32 cellular contexts compared by ENCODE assay signal in the genomic region with DNA sequence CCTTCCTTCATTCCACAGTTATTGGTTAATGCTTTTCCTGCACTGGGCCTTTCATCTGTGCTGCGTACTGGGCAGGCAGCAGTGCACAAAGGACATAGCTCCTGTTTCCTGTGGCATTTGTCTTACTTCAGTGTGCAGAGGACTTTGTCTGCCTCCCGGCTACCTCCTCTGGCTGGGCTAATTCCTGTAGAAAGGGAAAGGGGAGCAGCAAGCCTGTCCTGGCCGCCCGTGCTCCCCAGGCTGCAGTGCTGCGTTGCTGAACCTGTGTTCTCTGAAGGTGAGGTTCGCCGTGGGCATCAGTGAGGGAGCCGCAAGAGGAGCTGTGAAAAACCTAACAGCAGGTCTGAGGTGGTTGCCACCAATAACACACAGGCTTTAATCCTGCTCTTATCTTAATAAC.
"Had no signal": no experiment of that assay in that cellular context is flagged by ENCODE, and none has a peak within 500 bp of the region (broad histone marks: within the 10 kb centered on the region; RNA-seq: fewer than 3 reads in every experiment).

No MANE protein-coding gene starts in this region.

- H3K27me3 Mint-ChIP-seq: effector memory CD8-positive, alpha-beta T cell; stimulated activated memory B cell treated with anti-CD40 and anti-IgM and Interleukin-4, amounts not matched to agents 10 μg/mL and 1 μg/mL and 100 μg/mL, for 72 hours; stimulated activated naive CD8-positive, alpha-beta T cell treated with anti-CD3 and anti-CD28 coated beads, Interleukin-15, amount 100 ng/mL, for 72 hours had no signal

- H2AFZ ChIP-seq: parathyroid adenoma had no signal

- H3K4me3 Mint-ChIP-seq: activated naive CD8-positive, alpha-beta T cell; effector memory CD8-positive, alpha-beta T cell; natural killer cell treated with Interleukin-12 subunit alpha and Interleukin-12 subunit beta and Interleukin-15 and Interleukin-18, amount 100 ng/mL, for 72 hours; stimulated activated memory B cell treated with anti-CD40 and anti-IgM and Interleukin-4, amounts not matched to agents 10 μg/mL and 1 μg/mL and 100 μg/mL, for 72 hours; stimulated activated naive CD8-positive, alpha-beta T cell treated with anti-CD3 and anti-CD28 coated beads, Interleukin-15, amount 100 ng/mL, for 72 hours; T-helper 2 cell treated with Interferon-gamma antibody and Interleukin-4, amounts not matched to agents 5 μg/mL and 100 μg/mL, for 36 hours had no signal

- H3K4me2 ChIP-seq: smooth muscle cell had no signal

- H3K4me1 Mint-ChIP-seq: stimulated activated memory B cell treated with anti-CD40 and anti-IgM and Interleukin-4, amounts not matched to agents 10 μg/mL and 1 μg/mL and 100 μg/mL, for 72 hours; stimulated activated naive CD8-positive, alpha-beta T cell treated with anti-CD3 and anti-CD28 coated beads, Interleukin-15, amount 100 ng/mL, for 72 hours had no signal

- H3K27ac Mint-ChIP-seq: activated naive CD8-positive, alpha-beta T cell; effector memory CD8-positive, alpha-beta T cell; natural killer cell treated with Interleukin-12 subunit alpha and Interleukin-12 subunit beta and Interleukin-15 and Interleukin-18, amount 100 ng/mL, for 72 hours; stimulated activated memory B cell treated with anti-CD40 and anti-IgM and Interleukin-4, amounts not matched to agents 10 μg/mL and 1 μg/mL and 100 μg/mL, for 72 hours; T-helper 2 cell treated with Interferon-gamma antibody and Interleukin-4, amounts not matched to agents 5 μg/mL and 100 μg/mL, for 36 hours had no signal

- H3K27ac ChIP-seq: adrenal gland, brain microvascular endothelial cell, esophagus muscularis mucosa, foreskin keratinocyte, heart right ventricle, left lung, parathyroid adenoma, right atrium auricular region, upper lobe of right lung had no signal

- H3K36me3 ChIP-seq: adrenal gland, brain microvascular endothelial cell, esophagus muscularis mucosa, heart right ventricle, left lung, right atrium auricular region, upper lobe of right lung had no signal

- H3K79me2 ChIP-seq: parathyroid adenoma had no signal

- H3K4me1 ChIP-seq: adrenal gland, foreskin keratinocyte, parathyroid adenoma, right atrium auricular region, upper lobe of right lung had no signal

- DNase-seq: activated CD4-positive, alpha-beta T cell treated with anti-CD3 and anti-CD28 coated beads for 4 hours; activated CD4-positive, alpha-beta T cell treated with anti-CD3 and anti-CD28 coated beads, Interleukin-2, amount 50 U/mL, for 4 hours; activated CD4-positive, CD25-positive, alpha-beta regulatory T cell; activated effector memory CD4-positive, alpha-beta T cell treated with Interleukin-2 at 50 U/mL for 16 hours; activated naive CD4-positive, alpha-beta T cell treated with Interleukin-2 at 50 U/mL for 16 hours; activated T-cell treated with anti-CD3 and anti-CD28 coated beads for 4 hours; adrenal gland; aorta; brain microvascular endothelial cell; cortex of kidney; effector memory CD8-positive, alpha-beta T cell; foreskin keratinocyte; heart right ventricle; kidney glomerular epithelial cell; left lung; mesendoderm; occipital lobe; stimulated activated CD4-positive, alpha-beta T cell treated with anti-CD3 and anti-CD28 coated beads, Interleukin-1b, Interleukin-23, amount 100 ng/mL, for 48 hours; stimulated activated CD4-positive, alpha-beta T cell treated with anti-CD3 and anti-CD28 coated beads, Interleukin-4, amount 100 ng/mL, for 4 hours; stimulated activated CD8-positive, alpha-beta memory T cell treated with anti-CD3 and anti-CD28 coated beads, Interleukin-4, amount 100 ng/mL, for 48 hours; stimulated activated naive CD8-positive, alpha-beta T cell treated with anti-CD3 and anti-CD28 coated beads, Interleukin-15, amount 100 ng/mL, for 72 hours; substantia nigra; upper lobe of right lung had no signal

- ATAC-seq: effector memory CD8-positive, alpha-beta T cell; foreskin keratinocyte; left lung; natural killer cell treated with Interleukin-12 subunit alpha and Interleukin-12 subunit beta and Interleukin-15 and Interleukin-18, amount 100 ng/mL, for 72 hours; stimulated activated memory B cell treated with anti-CD40 and anti-IgM and Interleukin-4, amounts not matched to agents 10 μg/mL and 1 μg/mL and 100 μg/mL, for 72 hours; stimulated activated naive CD8-positive, alpha-beta T cell treated with anti-CD3 and anti-CD28 coated beads, Interleukin-15, amount 100 ng/mL, for 72 hours; upper lobe of right lung had no signal

- H3K27me3 ChIP-seq: brain microvascular endothelial cell, esophagus muscularis mucosa, foreskin keratinocyte, heart right ventricle, right atrium auricular region, upper lobe of right lung had no signal

- H3K36me3 Mint-ChIP-seq: activated naive CD8-positive, alpha-beta T cell; natural killer cell treated with Interleukin-12 subunit alpha and Interleukin-12 subunit beta and Interleukin-15 and Interleukin-18, amount 100 ng/mL, for 72 hours; stimulated activated memory B cell treated with anti-CD40 and anti-IgM and Interleukin-4, amounts not matched to agents 10 μg/mL and 1 μg/mL and 100 μg/mL, for 72 hours had no signal

- H3K9me3 Mint-ChIP-seq: effector memory CD8-positive, alpha-beta T cell; natural killer cell treated with Interleukin-12 subunit alpha and Interleukin-12 subunit beta and Interleukin-15 and Interleukin-18, amount 100 ng/mL, for 72 hours; stimulated activated memory B cell treated with anti-CD40 and anti-IgM and Interleukin-4, amounts not matched to agents 10 μg/mL and 1 μg/mL and 100 μg/mL, for 72 hours; stimulated activated naive CD8-positive, alpha-beta T cell treated with anti-CD3 and anti-CD28 coated beads, Interleukin-15, amount 100 ng/mL, for 72 hours; T-helper 2 cell treated with Interferon-gamma antibody and Interleukin-4, amounts not matched to agents 5 μg/mL and 100 μg/mL, for 36 hours had no signal

- H3K4me3 ChIP-seq: adrenal gland, esophagus muscularis mucosa, heart right ventricle, left lung, lung, right atrium auricular region, smooth muscle cell, upper lobe of right lung had no signal

- H3K9ac ChIP-seq: parathyroid adenoma had no signal

- H3K9me3 ChIP-seq: adrenal gland, esophagus muscularis mucosa, heart right ventricle, left lung, right atrium auricular region, upper lobe of right lung had no signal
